ENCODE assay signal across 8 cellular contexts in genomic region chr16:50273888-50274770, GRCh38. TPM values are rescaled to one million over a fixed set of nuclear protein-coding genes. Genes with fewer than 3 reads are reported as not detected.
DNase-seq lines count a peak whose midpoint lies in the region; ATAC-seq and TF ChIP-seq lines count a peak whose summit lies in the region.

No MANE protein-coding gene starts in this region.

- intact Hi-C loops in lower lobe of right lung (cut with DNase I): no loop called here

- ATAC-seq in GM21390 (IDR thresholded peaks at IDR 0.05; ENCODE audit: unreplicated experiment) (peak; percentile 61), lower lobe of right lung (peak; percentile 46 to 59)

- H3K4me1 Mint-ChIP-seq in activated T-cell treated with anti-CD3 and anti-CD28 coated beads, Interleukin-2, amount 50 U/mL, for 24 hours (ENCODE audit: low read depth): peaks cover 98% of the 10 kb centered on the region

- H3K27ac ChIP-seq in DOHH2 (ENCODE audit: low read depth, low read length) (peak overlapping the region; percentile 77), KMS-11 (peak overlapping the region; percentile 77), lower lobe of right lung (peak overlapping the region; percentile 85)

- H3K79me2 ChIP-seq in DOHH2 (ENCODE audit: control insufficient read depth, low read length) (peaks cover 28% of the 10 kb centered on the region), KMS-11 (ENCODE audit: insufficient read depth, low read depth) (peaks cover 14% of the 10 kb centered on the region; the same call in 1 of the 2 replicates)

- TF ChIP-seq CTCF in DOHH2 (IDR thresholded peaks at IDR 0.05; ENCODE audit: low read depth, low read length, poor library complexity, severe bottlenecking): no peak
- no peak for TF ChIP-seq CTCF in KMS-11 (conservative IDR thresholded peaks at IDR 0.05; ENCODE audit: low read depth, low read length)
- no peak for TF ChIP-seq CTCF in lower lobe of right lung (IDR thresholded peaks at IDR 0.05)

- no peaks in the 10 kb centered on the region for H3K9me2 ChIP-seq in DOHH2 (replicated peaks; ENCODE audit: control insufficient read depth, low read length)

- peak overlapping the region; percentile 44; the same call in 1 of the 2 replicates for H2AFZ ChIP-seq in KMS-11 (ENCODE audit: low read depth)

- H3K4me1 ChIP-seq in DOHH2 (ENCODE audit: control insufficient read depth, low read length) (peaks cover 54% of the 10 kb centered on the region), KMS-11 (ENCODE audit: low read depth, poor library complexity, severe bottlenecking) (peaks cover 31% of the 10 kb centered on the region), lower lobe of right lung (peaks cover 62% of the 10 kb centered on the region)

- peaks cover 73% of the 10 kb centered on the region for H3K36me3 Mint-ChIP-seq in activated T-cell treated with anti-CD3 and anti-CD28 coated beads, Interleukin-2, amount 50 U/mL, for 24 hours (ENCODE audit: low read depth)

- no peaks in the 10 kb centered on the region for H4K20me1 ChIP-seq in DOHH2 (ENCODE audit: control insufficient read depth, insufficient read depth, low read depth, low read length)
- no peaks in the 10 kb centered on the region for H4K20me1 ChIP-seq in KMS-11 (ENCODE audit: insufficient read depth)

- peak overlapping the region; percentile 89 for H3K4me3 Mint-ChIP-seq in activated T-cell treated with anti-CD3 and anti-CD28 coated beads, Interleukin-2, amount 50 U/mL, for 24 hours

- peak overlapping the region; percentile 83 for H3K4me3 ChIP-seq in DOHH2 (ENCODE audit: low read length)
- no peak overlapping the region for H3K4me3 ChIP-seq in KMS-11 (IDR thresholded peaks at IDR 0.05; ENCODE audit: insufficient read depth, low read depth, low read length)
- peak overlapping the region; percentile 50 for H3K4me3 ChIP-seq in lower lobe of right lung

- peaks cover 9% of the 10 kb centered on the region; the same call in 1 of the 2 replicates for H3F3A ChIP-seq in DOHH2 (ENCODE audit: control insufficient read depth, insufficient read depth)

- no peaks in the 10 kb centered on the region for H3K27me3 ChIP-seq in DOHH2 (ENCODE audit: control insufficient read depth, low read length)
- no peaks in the 10 kb centered on the region for H3K27me3 ChIP-seq in KMS-11 (ENCODE audit: insufficient read depth, low read depth)
- no peaks in the 10 kb centered on the region for H3K27me3 ChIP-seq in lower lobe of right lung (ENCODE audit: low read depth)

- H3K9me3 ChIP-seq in DOHH2 (ENCODE audit: control insufficient read depth, insufficient read depth, low read length): no peaks in the 10 kb centered on the region
- no peaks in the 10 kb centered on the region for H3K9me3 ChIP-seq in lower lobe of right lung

- no peaks in the 10 kb centered on the region for H3K27me3 Mint-ChIP-seq in activated T-cell treated with anti-CD3 and anti-CD28 coated beads, Interleukin-2, amount 50 U/mL, for 24 hours

- H3K9ac ChIP-seq in KMS-11: peak overlapping the region; percentile 90

- H3K4me2 ChIP-seq in DOHH2 (ENCODE audit: low read length): peak overlapping the region; percentile 83
- H3K4me2 ChIP-seq in KMS-11: peak overlapping the region; percentile 78

- H3K36me3 ChIP-seq in DOHH2 (ENCODE audit: control insufficient read depth, low read length) (no peaks in the 10 kb centered on the region), KMS-11 (ENCODE audit: insufficient read depth) (no peaks in the 10 kb centered on the region), lower lobe of right lung (no peaks in the 10 kb centered on the region)

- peak overlapping the region; percentile 98 for H3K27ac Mint-ChIP-seq in activated T-cell treated with anti-CD3 and anti-CD28 coated beads, Interleukin-2, amount 50 U/mL, for 24 hours

- peak; percentile 75 for DNase-seq in activated T-cell treated with anti-CD3 and anti-CD28 coated beads, Interleukin-2, amount 50 U/mL, for 24 hours
- DNase-seq in lower lobe of right lung: peak; percentile 74
- DNase-seq in HPDE6-E6E7 (ENCODE audit: extremely low spot score): no peak
- no peak for DNase-seq in cerebellar cortex (ENCODE audit: low spot score)
- no peak for DNase-seq in NCI-H2107 treated with DMSO at 0.1 percent for 48 hours (lab: John Stamatoyannopoulos, UW; ENCODE audit: unreplicated experiment)

- H3K9me3 Mint-ChIP-seq in activated T-cell treated with anti-CD3 and anti-CD28 coated beads, Interleukin-2, amount 50 U/mL, for 24 hours: peaks cover 2% of the 10 kb centered on the region

RNA-seq across cellular contexts. Expression of gene ADCY7, which starts 7.8 kb away (rescaled TPM):
- total RNA-seq in lower lobe of right lung: 115 TPM

Comparison
In these comparisons a context has a peak if more than half of its experiments do, and no peak if none do; other contexts are left out.
1. DNase-seq: peak in activated T-cell treated with anti-CD3 and anti-CD28 coated beads, Interleukin-2, amount 50 U/mL, for 24 hours (single experiment) and lower lobe of right lung (single experiment); none in HPDE6-E6E7 (single experiment), cerebellar cortex (single experiment) and NCI-H2107 treated with DMSO at 0.1 percent for 48 hours (single experiment).
2. Peak in every context shown above with its lines, with median percentiles within 50 percentile points of each other: H3K27ac ChIP-seq.